In genomic region chr2:46569766-46570165, GRCh38 we compare ENCODE assay signal across 10 cellular contexts. TPM values are rescaled to one million over a fixed set of nuclear protein-coding genes. Genes with fewer than 3 reads are reported as not detected.
A peak's percentile ranks its signal among the peaks of the same experiment; 100 is the strongest.
DNase-seq lines count a peak whose midpoint lies in the region; ATAC-seq and TF ChIP-seq lines count a peak whose summit lies in the region.
"Had no signal": no experiment of that assay in that cellular context is flagged by ENCODE, and none has a peak within 500 bp of the region (broad histone marks: within the 10 kb centered on the region; RNA-seq: fewer than 3 reads in every experiment).

No MANE protein-coding gene starts in this region.

- TF ChIP-seq CTCF in coronary artery (IDR thresholded peaks at IDR 0.05) = no peak

- H3K27ac ChIP-seq in coronary artery = peak overlapping the region; percentile 21 to 67

- H3K4me3 Mint-ChIP-seq in stimulated activated effector memory CD8-positive, alpha-beta T cell treated with anti-CD3 and anti-CD28 coated beads, Interleukin-12 subunit alpha, Interleukin-12 subunit beta, amount 100 ng/mL, for 72 hours = no peak overlapping the region
- no peak overlapping the region for H3K4me3 Mint-ChIP-seq in activated T-cell treated with anti-CD3 and anti-CD28 coated beads, Interleukin-2, amount 50 U/mL, for 72 hours

- H3K27ac Mint-ChIP-seq in stimulated activated effector memory CD8-positive, alpha-beta T cell treated with anti-CD3 and anti-CD28 coated beads, Interleukin-12 subunit alpha, Interleukin-12 subunit beta, amount 100 ng/mL, for 72 hours = peak overlapping the region; percentile 18
- H3K27ac Mint-ChIP-seq in activated T-cell treated with anti-CD3 and anti-CD28 coated beads, Interleukin-2, amount 50 U/mL, for 72 hours = no peak overlapping the region

- H3K9me3 Mint-ChIP-seq in stimulated activated effector memory CD8-positive, alpha-beta T cell treated with anti-CD3 and anti-CD28 coated beads, Interleukin-12 subunit alpha, Interleukin-12 subunit beta, amount 100 ng/mL, for 72 hours = no peaks in the 10 kb centered on the region
- no peaks in the 10 kb centered on the region for H3K9me3 Mint-ChIP-seq in activated T-cell treated with anti-CD3 and anti-CD28 coated beads, Interleukin-2, amount 50 U/mL, for 72 hours

- no peaks in the 10 kb centered on the region for H3K27me3 Mint-ChIP-seq in activated T-cell treated with anti-CD3 and anti-CD28 coated beads, Interleukin-2, amount 50 U/mL, for 72 hours (ENCODE audit: low read depth)

- peaks cover 41% of the 10 kb centered on the region for H3K4me1 Mint-ChIP-seq in stimulated activated effector memory CD8-positive, alpha-beta T cell treated with anti-CD3 and anti-CD28 coated beads, Interleukin-12 subunit alpha, Interleukin-12 subunit beta, amount 100 ng/mL, for 72 hours
- H3K4me1 Mint-ChIP-seq in activated T-cell treated with anti-CD3 and anti-CD28 coated beads, Interleukin-2, amount 50 U/mL, for 72 hours (ENCODE audit: low read depth) = no peaks in the 10 kb centered on the region

- H3K36me3 Mint-ChIP-seq in stimulated activated effector memory CD8-positive, alpha-beta T cell treated with anti-CD3 and anti-CD28 coated beads, Interleukin-12 subunit alpha, Interleukin-12 subunit beta, amount 100 ng/mL, for 72 hours = peaks cover 14% of the 10 kb centered on the region
- H3K36me3 Mint-ChIP-seq in activated T-cell treated with anti-CD3 and anti-CD28 coated beads, Interleukin-2, amount 50 U/mL, for 72 hours (ENCODE audit: insufficient read depth in 2 of 2) = no peaks in the 10 kb centered on the region

- peak; percentile 14 for ATAC-seq in GM19035 (IDR thresholded peaks at IDR 0.05; ENCODE audit: unreplicated experiment)
- peak; percentile 16 for ATAC-seq in HG03095 (IDR thresholded peaks at IDR 0.05; ENCODE audit: unreplicated experiment)
- ATAC-seq in stimulated activated effector memory CD8-positive, alpha-beta T cell treated with anti-CD3 and anti-CD28 coated beads, Interleukin-12 subunit alpha, Interleukin-12 subunit beta, amount 100 ng/mL, for 72 hours = no peak
- ATAC-seq in activated T-cell treated with anti-CD3 and anti-CD28 coated beads, Interleukin-2, amount 50 U/mL, for 72 hours (replicated peaks in 1 of 2) = no peak
- ATAC-seq in GM19455 (IDR thresholded peaks at IDR 0.05; ENCODE audit: unreplicated experiment) = no peak

- DNase-seq in coronary artery (ENCODE audit: low spot score) = no peak
- DNase-seq in stimulated activated effector memory CD8-positive, alpha-beta T cell treated with anti-CD3 and anti-CD28 coated beads, Interleukin-12 subunit alpha, Interleukin-12 subunit beta, amount 100 ng/mL, for 72 hours (ENCODE audit: low spot score in 2 of 2) = no peak
- no peak for DNase-seq in activated T-cell treated with anti-CD3 and anti-CD28 coated beads, Interleukin-2, amount 50 U/mL, for 72 hours
- no peak for DNase-seq in cerebellum (ENCODE audit: low spot score)
- DNase-seq in NCI-H748 (lab: John Stamatoyannopoulos, UW; ENCODE audit: unreplicated experiment) = no peak
- DNase-seq: NCI-H69, T-helper 2 cell had no signal

- no peak overlapping the region for H3K4me3 ChIP-seq in coronary artery

RNA-seq across cellular contexts. Expression of gene ATP6V1E2, which starts 27.4 kb away (rescaled TPM):
- 1 to 10 TPM; 3.2 to 5.6 TPM for total RNA-seq in activated T-cell treated with anti-CD3 and anti-CD28 coated beads, Interleukin-2, amount 50 U/mL, for 72 hours
- total RNA-seq in cerebellum = 7.1 TPM

RNA-seq across cellular contexts. Expression of gene RHOQ, which starts 27.5 kb away (rescaled TPM):
- total RNA-seq in activated T-cell treated with anti-CD3 and anti-CD28 coated beads, Interleukin-2, amount 50 U/mL, for 72 hours = 10 to 100 TPM; 25.5 to 33.7 TPM
- total RNA-seq in cerebellum = 25.9 TPM

RNA-seq across cellular contexts. Expression of gene PIGF, which starts 47.1 kb away (rescaled TPM):
- 10 to 100 TPM; 32.1 to 35.2 TPM for total RNA-seq in activated T-cell treated with anti-CD3 and anti-CD28 coated beads, Interleukin-2, amount 50 U/mL, for 72 hours
- total RNA-seq in cerebellum = 29.9 TPM

RNA-seq across cellular contexts. Expression of gene CRIPT, which starts 47.2 kb away (rescaled TPM):
- 1 to 10 TPM; 7.3 to 7.9 TPM for total RNA-seq in activated T-cell treated with anti-CD3 and anti-CD28 coated beads, Interleukin-2, amount 50 U/mL, for 72 hours
- 20.1 TPM for total RNA-seq in cerebellum

Comparison
In these comparisons a context has a peak if more than half of its experiments do, and no peak if none do; other contexts are left out.
1. ATAC-seq: peak in GM19035 (single experiment) and HG03095 (single experiment); none in stimulated activated effector memory CD8-positive, alpha-beta T cell treated with anti-CD3 and anti-CD28 coated beads, Interleukin-12 subunit alpha, Interleukin-12 subunit beta, amount 100 ng/mL, for 72 hours (single experiment), activated T-cell treated with anti-CD3 and anti-CD28 coated beads, Interleukin-2, amount 50 U/mL, for 72 hours (0 of 2) and GM19455 (single experiment).